1 cellular context compared by ENCODE assay signal in the genomic region with DNA sequence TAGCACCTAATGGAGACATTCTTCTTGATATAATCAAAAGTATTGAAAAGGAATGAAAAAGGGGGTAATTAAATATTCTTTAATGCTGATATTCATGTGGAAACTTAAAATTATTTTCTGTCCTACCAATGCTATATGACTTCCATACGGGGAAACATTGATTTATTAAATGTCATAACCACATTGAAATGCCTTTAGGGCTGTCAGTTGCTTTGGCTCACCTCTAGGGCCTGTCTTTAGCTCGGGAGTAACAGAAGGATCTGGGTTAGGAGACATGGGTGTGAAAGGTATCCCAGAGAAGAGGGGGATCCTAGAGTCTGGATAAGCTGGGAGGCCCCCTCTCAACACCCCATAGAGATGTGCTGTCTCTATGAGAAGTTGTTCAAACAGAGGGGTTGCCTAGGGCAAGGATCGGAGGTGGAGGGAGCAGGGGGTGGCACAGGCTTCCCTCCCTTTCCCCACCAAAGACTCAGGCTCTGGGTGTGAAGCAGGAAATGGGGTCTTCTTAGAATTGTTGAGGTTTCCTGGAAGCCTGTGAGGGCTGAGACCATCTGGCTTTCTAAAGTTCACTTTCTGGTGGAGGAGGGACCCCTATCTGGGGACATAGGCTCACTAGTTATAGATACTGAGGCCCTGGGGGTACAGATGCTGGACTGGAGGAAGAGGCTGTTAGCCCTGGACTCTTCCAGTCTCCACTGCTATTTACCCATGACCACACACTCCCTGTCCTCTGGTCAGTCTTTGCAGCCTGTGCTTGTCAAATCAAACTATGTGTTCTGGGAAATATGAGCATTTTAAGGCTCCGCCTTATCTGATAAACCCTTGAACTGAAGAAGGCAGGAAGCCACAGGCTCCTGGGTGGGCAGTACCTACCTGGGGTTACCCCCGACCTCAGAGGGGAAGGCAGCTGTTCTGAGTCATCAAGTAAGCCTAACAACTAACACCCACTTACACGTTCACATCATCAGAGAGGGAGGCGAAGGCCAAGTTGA.
TF ChIP-seq lines count a peak whose summit lies in the region.

No MANE protein-coding gene starts in this region.

TF ChIP-seq in HCT116, 20 proteins besides CTCF, POLR2A, EP300 and RAD21 (continued from another document):
- TF ChIP-seq REST (IDR thresholded peaks at IDR 0.05; ENCODE audit: low read depth) = no peak
